ENCODE assay signal across 8 cellular contexts in the genomic region with DNA sequence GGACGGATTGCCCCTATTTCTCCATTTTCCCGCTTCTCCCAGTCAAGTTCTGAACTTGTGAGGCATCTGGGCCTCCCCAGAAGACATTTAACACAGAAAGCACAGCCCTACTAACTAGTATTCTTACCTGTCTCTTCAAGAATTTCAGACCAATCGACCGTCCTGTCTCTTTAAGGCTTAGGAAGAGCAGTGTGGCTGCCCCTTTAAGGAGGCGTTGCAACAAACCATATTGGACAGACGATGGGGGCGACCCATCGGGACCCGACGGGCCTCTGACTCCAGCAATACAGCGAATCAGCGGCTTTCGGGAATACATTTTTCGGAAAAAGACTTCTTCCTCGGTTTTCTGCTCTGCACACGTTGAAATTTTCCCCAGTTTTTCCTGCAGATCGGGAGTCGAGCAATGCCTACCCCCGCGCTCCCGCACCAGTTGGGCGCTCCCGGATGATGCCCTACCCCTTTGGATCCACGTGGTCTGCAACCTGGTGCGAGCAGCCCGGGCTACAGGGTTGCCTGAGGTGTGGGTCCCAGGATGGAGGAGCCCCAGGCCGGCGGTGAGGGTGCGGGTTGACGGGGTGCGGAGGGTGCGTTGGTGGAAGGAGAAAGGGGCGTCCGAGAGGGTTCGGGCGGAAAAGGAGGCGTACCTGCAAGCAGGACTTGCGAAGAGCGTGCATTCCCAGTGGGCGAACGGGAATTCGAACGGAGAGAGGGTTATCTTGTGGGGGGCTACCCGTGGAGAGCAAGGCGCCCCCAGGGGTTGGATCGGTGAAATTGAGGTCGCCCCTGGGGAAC.
DNase-seq lines count a peak whose midpoint lies in the region; ATAC-seq and FAIRE-seq lines count a peak whose summit lies in the region.

A gene with protein sequence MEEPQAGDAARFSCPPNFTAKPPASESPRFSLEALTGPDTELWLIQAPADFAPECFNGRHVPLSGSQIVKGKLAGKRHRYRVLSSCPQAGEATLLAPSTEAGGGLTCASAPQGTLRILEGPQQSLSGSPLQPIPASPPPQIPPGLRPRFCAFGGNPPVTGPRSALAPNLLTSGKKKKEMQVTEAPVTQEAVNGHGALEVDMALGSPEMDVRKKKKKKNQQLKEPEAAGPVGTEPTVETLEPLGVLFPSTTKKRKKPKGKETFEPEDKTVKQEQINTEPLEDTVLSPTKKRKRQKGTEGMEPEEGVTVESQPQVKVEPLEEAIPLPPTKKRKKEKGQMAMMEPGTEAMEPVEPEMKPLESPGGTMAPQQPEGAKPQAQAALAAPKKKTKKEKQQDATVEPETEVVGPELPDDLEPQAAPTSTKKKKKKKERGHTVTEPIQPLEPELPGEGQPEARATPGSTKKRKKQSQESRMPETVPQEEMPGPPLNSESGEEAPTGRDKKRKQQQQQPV (plus strand): TSS at position 480 of the 792 bp plus-strand sequence. CDS start 53 bp downstream, at position 533.

- ATAC-seq in GM18909 (IDR thresholded peaks at IDR 0.05; ENCODE audit: poor library complexity, unreplicated experiment) (peak; percentile 68), HG03159 (IDR thresholded peaks at IDR 0.05; ENCODE audit: unreplicated experiment) (peak; percentile 73)
- ATAC-seq in activated CD4-positive, CD25-positive, alpha-beta regulatory T cell treated with anti-CD3 and anti-CD28 coated beads, Interleukin-2, amount 50 U/mL, for 24 hours, result peak; percentile 79 to 83

- DNase-seq in AG08396 (ENCODE audit: low spot score) (peak; percentile 86), NCI-H345 (lab: John Stamatoyannopoulos, UW) (peak; percentile 80)
- peak; percentile 83 for DNase-seq in central memory CD4-positive, alpha-beta T cell
- peak; percentile 73 to 74 for DNase-seq in stimulated activated CD4-positive, alpha-beta T cell treated with anti-CD3 and anti-CD28 coated beads, Interleukin-12 subunit alpha, Interleukin-12 subunit beta, amount 100 ng/mL, for 24 hours (ENCODE audit: low read depth in 2 of 2)

- FAIRE-seq in islet of Langerhans (lab: Jason Lieb, UNC), result peak; percentile 89

Comparison
In these comparisons a context has a peak if more than half of its experiments do, and no peak if none do; other contexts are left out.
1. Peak in every context shown above with its lines: DNase-seq and ATAC-seq.